ENCODE assay signal across 12 cellular contexts in the genomic region with DNA sequence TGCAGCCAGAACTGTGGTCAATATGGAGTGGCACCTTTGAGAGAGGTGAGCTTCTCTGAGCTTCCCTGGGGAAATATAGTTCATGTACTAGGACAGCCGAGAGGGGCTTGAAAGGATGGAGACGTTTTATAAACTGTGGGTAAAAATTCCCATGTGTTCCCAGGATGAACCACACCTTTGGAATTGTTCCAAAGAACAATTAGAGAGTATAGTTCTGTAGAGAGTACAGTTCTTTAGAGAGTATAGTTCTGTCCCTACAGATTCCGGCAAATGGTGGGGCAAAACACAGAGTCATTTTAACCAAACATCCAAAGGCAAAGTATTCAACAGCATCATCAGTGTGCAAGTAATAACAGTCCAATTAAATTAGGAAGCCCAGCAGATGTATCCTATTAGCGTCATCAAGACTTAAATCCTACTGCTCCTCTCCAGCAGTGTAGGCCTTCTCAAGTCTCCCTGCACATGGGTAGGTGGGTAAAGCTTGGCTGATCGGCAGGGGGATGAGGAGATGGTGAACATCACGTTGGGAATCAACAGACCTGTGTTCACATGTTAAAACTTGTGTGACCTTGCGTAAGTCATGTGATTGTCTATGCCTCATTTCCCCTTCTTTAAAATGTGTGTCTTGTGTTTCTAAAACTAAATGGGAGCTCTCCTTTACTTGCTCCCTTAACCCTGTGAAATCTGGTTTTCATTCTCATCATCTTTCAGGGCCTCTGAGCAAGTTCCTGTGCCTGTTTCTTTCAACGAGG.
"Had no signal": no experiment of that assay in that cellular context is flagged by ENCODE, and none has a peak within 500 bp of the region (broad histone marks: within the 10 kb centered on the region; RNA-seq: fewer than 3 reads in every experiment).

No MANE protein-coding gene starts in this region.

- ATAC-seq: activated T-helper 17 cell treated with anti-CD3 and anti-CD28 coated beads, Interleukin-2, amount 50 U/mL, for 72 hours; esophagus mucosa; psoas muscle; sciatic nerve had no signal

- H3K27me3 ChIP-seq: transverse colon had no signal

- H3K27ac ChIP-seq: psoas muscle had no signal

- DNase-seq: activated CD4-positive, alpha-beta T cell treated with anti-CD3 and anti-CD28 coated beads for 48 hours; activated naive CD4-positive, alpha-beta T cell treated with anti-CD3 and anti-CD28 coated beads, Interleukin-2, amount 50 U/mL, for 16 hours; dermis blood vessel endothelial cell; endodermal cell; glutamatergic neuron; psoas muscle; stimulated activated naive CD4-positive, alpha-beta T cell; substantia nigra; transverse colon had no signal

- H3K9me3 ChIP-seq: psoas muscle, transverse colon had no signal

- H3K4me3 ChIP-seq: psoas muscle, transverse colon had no signal

- H3K4me1 ChIP-seq: psoas muscle had no signal

- H3K36me3 ChIP-seq: transverse colon had no signal
